In genomic region chr10:24463683-24464426, GRCh38 we compare ENCODE assay signal across 8 cellular contexts.
DNase-seq lines count a peak whose midpoint lies in the region; ATAC-seq lines count a peak whose summit lies in the region.

No MANE protein-coding gene starts in this region.

- DNase-seq in DMS153 treated with DMSO at 0.1 percent for 48 hours (lab: John Stamatoyannopoulos, UW; ENCODE audit: unreplicated experiment), result peak; percentile 6
- DNase-seq in HT1080 (ENCODE audit: low read depth), result peak; percentile 87
- DNase-seq in activated naive CD8-positive, alpha-beta T cell treated with anti-CD3 and anti-CD28 coated beads for 36 hours, result peak; percentile 35
- DNase-seq in left colon, result peak; percentile 34 to 58
- DNase-seq in NCI-H446 treated with DMSO at 0.1 percent for 48 hours (lab: John Stamatoyannopoulos, UW), result no peak
- no peak for DNase-seq in HuH-7.5 (ENCODE audit: low spot score)
- no peak for DNase-seq in NK-92 (lab: John Stamatoyannopoulos, UW; ENCODE audit: unreplicated experiment)

- peaks cover 30% of the 10 kb centered on the region for H3K4me1 Mint-ChIP-seq in activated naive CD8-positive, alpha-beta T cell treated with anti-CD3 and anti-CD28 coated beads for 36 hours

- no peak overlapping the region for H3K4me3 Mint-ChIP-seq in activated naive CD8-positive, alpha-beta T cell treated with anti-CD3 and anti-CD28 coated beads for 36 hours

- H3K9me3 Mint-ChIP-seq in activated naive CD8-positive, alpha-beta T cell treated with anti-CD3 and anti-CD28 coated beads for 36 hours, result peaks cover 3% of the 10 kb centered on the region

- H3K27me3 Mint-ChIP-seq in activated naive CD8-positive, alpha-beta T cell treated with anti-CD3 and anti-CD28 coated beads for 36 hours, result peaks cover 30% of the 10 kb centered on the region

- H3K27ac Mint-ChIP-seq in activated naive CD8-positive, alpha-beta T cell treated with anti-CD3 and anti-CD28 coated beads for 36 hours, result peak overlapping the region; percentile 76

- ATAC-seq in GM19351 (IDR thresholded peaks at IDR 0.05; ENCODE audit: unreplicated experiment), result peak; percentile 76
- ATAC-seq in left colon, result peak; percentile 57

- intact Hi-C loops in left colon (cut with DNase I, micrococcal nuclease), result no loop called here

- no peaks in the 10 kb centered on the region for H3K36me3 Mint-ChIP-seq in activated naive CD8-positive, alpha-beta T cell treated with anti-CD3 and anti-CD28 coated beads for 36 hours

Comparison
In these comparisons a context has a peak if more than half of its experiments do, and no peak if none do; other contexts are left out.
1. DNase-seq: peak in DMS153 treated with DMSO at 0.1 percent for 48 hours (single experiment), HT1080 (single experiment), activated naive CD8-positive, alpha-beta T cell treated with anti-CD3 and anti-CD28 coated beads for 36 hours (single experiment) and left colon (2 of 2); none in NCI-H446 treated with DMSO at 0.1 percent for 48 hours (single experiment), HuH-7.5 (single experiment) and NK-92 (single experiment).